ENCODE assay signal across 8 cellular contexts in genomic region chr2:60550151-60550983, GRCh38. TPM values are rescaled to one million over a fixed set of nuclear protein-coding genes. Genes with fewer than 3 reads are reported as not detected.
DNase-seq lines count a peak whose midpoint lies in the region; ATAC-seq and TF ChIP-seq lines count a peak whose summit lies in the region.

No MANE protein-coding gene starts in this region.

- H3K27ac ChIP-seq in CD4-positive, alpha-beta T cell (ENCODE audit: low read depth, low read length): peak overlapping the region; percentile 53
- H3K27ac ChIP-seq in thoracic aorta: no peak overlapping the region

- H3K4me3 Mint-ChIP-seq in CD4-positive, alpha-beta T cell: peak overlapping the region; percentile 96
- H3K4me3 Mint-ChIP-seq in endothelial cell (ENCODE audit: unreplicated experiment) (peak overlapping the region; percentile 97), mesothelial cell of epicardium (peak overlapping the region; percentile 91)

- peak; percentile 62 for ATAC-seq in CD4-positive, alpha-beta T cell (ENCODE audit: poor library complexity)
- ATAC-seq in GM19023 (IDR thresholded peaks at IDR 0.05; ENCODE audit: unreplicated experiment) (peak; percentile 63), HG03159 (IDR thresholded peaks at IDR 0.05; ENCODE audit: unreplicated experiment) (peak; percentile 50), thoracic aorta (ENCODE audit: insufficient number of reproducible peaks, low FRiP score, low read depth) (no peak)

- no peaks in the 10 kb centered on the region for H3K36me3 ChIP-seq in thoracic aorta

- peaks cover 8% of the 10 kb centered on the region for H3K36me3 Mint-ChIP-seq in CD4-positive, alpha-beta T cell (ENCODE audit: low read depth)
- no peaks in the 10 kb centered on the region for H3K36me3 Mint-ChIP-seq in endothelial cell (ENCODE audit: low read depth, unreplicated experiment)
- H3K36me3 Mint-ChIP-seq in mesothelial cell of epicardium: no peaks in the 10 kb centered on the region

- DNase-seq in CD4-positive, alpha-beta T cell: peak in 4 of 10 experiments; percentile 23 to 50 (median 38)
- peak; percentile 87 for DNase-seq in NCI-H2171 treated with DMSO at 0.1 percent for 48 hours (lab: John Stamatoyannopoulos, UW)
- peak; percentile 35 for DNase-seq in activated CD4-positive, CD25-positive, alpha-beta regulatory T cell treated with anti-CD3 and anti-CD28 coated beads, Interleukin-2, amount 50 U/mL, for 72 hours
- peak; percentile 69 for DNase-seq in endothelial cell (ENCODE audit: low spot score)
- peak; percentile 53 to 76 for DNase-seq in mesothelial cell of epicardium (ENCODE audit: low spot score in 2 of 2, unreplicated experiment in 2 of 2)
- DNase-seq in thoracic aorta (ENCODE audit: low spot score): no peak

- TF ChIP-seq CTCF in CD4-positive, alpha-beta T cell (IDR thresholded peaks at IDR 0.05): peak; percentile 21
- TF ChIP-seq CTCF in endothelial cell (IDR thresholded peaks at IDR 0.05; ENCODE audit: unreplicated experiment) (peak; percentile 28), mesothelial cell of epicardium (IDR thresholded peaks at IDR 0.05; ENCODE audit: unreplicated experiment) (peak; percentile 63), thoracic aorta (IDR thresholded peaks at IDR 0.05) (no peak)

- peaks cover 49 to 62% of the 10 kb centered on the region in 2 donors for H3K4me1 ChIP-seq in thoracic aorta (ENCODE audit: control insufficient read depth in 1 of 2, low read depth in 2 of 2)

- peaks cover 82% of the 10 kb centered on the region for H3K27me3 ChIP-seq in CD4-positive, alpha-beta T cell (ENCODE audit: control insufficient read depth, insufficient read depth, low read length)
- H3K27me3 ChIP-seq in thoracic aorta (replicated peaks; ENCODE audit: insufficient read depth): peaks cover 5% of the 10 kb centered on the region

- POLR2A ChIA-PET in CD4-positive, alpha-beta T cell (lab: Charles Lee): interaction anchor here (0.5 to 1.5 kb wide), 9 partner anchors 10 to 663 kb away, joined by 3 to 6 read pairs (median 4); no protein-coding TSS in a partner anchor

- H3K27me3 Mint-ChIP-seq in CD4-positive, alpha-beta T cell: peaks cover 78% of the 10 kb centered on the region
- peaks cover 8% of the 10 kb centered on the region for H3K27me3 Mint-ChIP-seq in endothelial cell (ENCODE audit: unreplicated experiment)
- H3K27me3 Mint-ChIP-seq in mesothelial cell of epicardium (ENCODE audit: low read depth): no peaks in the 10 kb centered on the region

- CTCF ChIA-PET in CD4-positive, alpha-beta T cell (lab: Charles Lee): interaction anchor here (0.6 to 0.7 kb wide), 3 partner anchors 41 to 209 kb away, joined by 3 read pairs; no protein-coding TSS in a partner anchor

- peak overlapping the region; percentile 86 for H3K27ac Mint-ChIP-seq in CD4-positive, alpha-beta T cell
- no peak overlapping the region for H3K27ac Mint-ChIP-seq in endothelial cell (ENCODE audit: unreplicated experiment)
- peak overlapping the region; percentile 95 for H3K27ac Mint-ChIP-seq in mesothelial cell of epicardium

- intact Hi-C loops in CD4-positive, alpha-beta T cell (cut with DNase I, micrococcal nuclease): loop anchor here (5.0 to 10.0 kb wide), 4 partner anchors 288 to 1526 kb away; no protein-coding TSS in a partner anchor

- peaks cover 44% of the 10 kb centered on the region for H3K4me1 Mint-ChIP-seq in CD4-positive, alpha-beta T cell (ENCODE audit: low read depth)
- H3K4me1 Mint-ChIP-seq in endothelial cell (ENCODE audit: unreplicated experiment): peaks cover 12% of the 10 kb centered on the region
- H3K4me1 Mint-ChIP-seq in mesothelial cell of epicardium: peaks cover 40% of the 10 kb centered on the region

- peak overlapping the region; percentile 93 for H3K4me3 ChIP-seq in thoracic aorta

- no peaks in the 10 kb centered on the region for H3K9me3 Mint-ChIP-seq in CD4-positive, alpha-beta T cell
- H3K9me3 Mint-ChIP-seq in endothelial cell (ENCODE audit: unreplicated experiment) (no peaks in the 10 kb centered on the region), mesothelial cell of epicardium (no peaks in the 10 kb centered on the region)

- no peaks in the 10 kb centered on the region for H3K9me3 ChIP-seq in CD4-positive, alpha-beta T cell (ENCODE audit: control insufficient read depth, low read length)
- no peaks in the 10 kb centered on the region for H3K9me3 ChIP-seq in thoracic aorta

RNA-seq across cellular contexts. Expression of gene BCL11A, which starts 3.1 kb away (rescaled TPM):
- total RNA-seq in CD4-positive, alpha-beta T cell: 1 to 10 TPM; 2.3 to 3.3 TPM
- 9.6 TPM for total RNA-seq in endothelial cell (ENCODE audit: unreplicated experiment)
- total RNA-seq in mesothelial cell of epicardium: 139 to 142 TPM (median 141 TPM) in 3 replicates
- total RNA-seq in thoracic aorta: under 1 TPM; 0.41 to 0.99 TPM

Comparison
In these comparisons a context has a peak if more than half of its experiments do, and no peak if none do; other contexts are left out.
1. RNA of gene BCL11A, which starts 3.1 kb away (total RNA-seq): 139 to 142 TPM in mesothelial cell of epicardium; 9.6 TPM in endothelial cell (single experiment), 2.3 to 3.3 TPM in CD4-positive, alpha-beta T cell and 0.41 to 0.99 TPM in thoracic aorta; every median in the first group is over 10 times any median in the second.
2. Peak in every context shown above with its lines, with median percentiles within 50 percentile points of each other: H3K4me3 Mint-ChIP-seq.